In genomic region chr12:120199595-120200306, GRCh38 we compare ENCODE assay signal across 8 cellular contexts. TPM values are rescaled to one million over a fixed set of nuclear protein-coding genes. Genes with fewer than 3 reads are reported as not detected.
A peak's percentile ranks its signal among the peaks of the same experiment; 100 is the strongest.
DNase-seq lines count a peak whose midpoint lies in the region; ATAC-seq and TF ChIP-seq lines count a peak whose summit lies in the region.

No MANE protein-coding gene starts in this region.

- H3K27me3 ChIP-seq in fibroblast of lung (ENCODE audit: control insufficient read depth, insufficient read depth, low read length) (no peaks in the 10 kb centered on the region), ovary (no peaks in the 10 kb centered on the region)

- no peak for ATAC-seq in stimulated activated naive CD8-positive, alpha-beta T cell treated with anti-CD3 and anti-CD28 coated beads, Interleukin-15, Interleukin-2, amounts not matched to agents 100 U/mL and 50 U/mL, for 24 hours
- no peak for ATAC-seq in HG03108 (IDR thresholded peaks at IDR 0.05; ENCODE audit: unreplicated experiment)

- CTCF ChIA-PET in activated CD4-positive, alpha-beta memory T cell treated with anti-CD3 and anti-CD28 coated beads for 36 hours (lab: Charles Lee): interaction anchor here (3.1 to 3.3 kb wide), 2 partner anchors 65 to 81 kb away, joined by 14 to 36 read pairs; partner anchors contain the start of gene PXN

- WGBS in ovary, 3 donors: 7 to 13% (median 7%) methylated on average over 12 of the region's 12 CpGs

- H3K9me3 ChIP-seq in fibroblast of lung (ENCODE audit: control insufficient read depth, insufficient read depth, low read depth, low read length) (no peaks in the 10 kb centered on the region), ovary (no peaks in the 10 kb centered on the region)

- TF ChIP-seq EP300 in ovary (IDR thresholded peaks at IDR 0.05): no peak

- no peak overlapping the region for H2AFZ ChIP-seq in fibroblast of lung (ENCODE audit: low read length)

- H4K20me1 ChIP-seq in fibroblast of lung (ENCODE audit: control insufficient read depth, extremely low read depth, insufficient read depth, low read length): no peaks in the 10 kb centered on the region

- DNase-seq in stimulated activated naive CD8-positive, alpha-beta T cell treated with anti-CD3 and anti-CD28 coated beads, Interleukin-15, Interleukin-2, amounts not matched to agents 100 U/mL and 50 U/mL, for 24 hours: no peak
- peak; percentile 74 for DNase-seq in activated CD4-positive, alpha-beta memory T cell treated with anti-CD3 and anti-CD28 coated beads for 36 hours
- DNase-seq in fibroblast of lung (ENCODE audit: low read depth in 2 of 2): peak; percentile 90 to 98
- peak in 2 of 5 donors; percentile 41 to 68 for DNase-seq in ovary
- DNase-seq in T1000 (lab: John Stamatoyannopoulos, UW): no peak
- no peak for DNase-seq in GM13977 (ENCODE audit: low spot score)

- H3K4me3 ChIP-seq in fibroblast of lung (replicated peaks in 1 of 4; ENCODE audit: control extremely low read depth in 1 of 4, insufficient read depth in 1 of 4, low read depth in 3 of 4, low read length in 4 of 4) (peak overlapping the region; percentile 75 to 99 (median 98)), ovary (peak overlapping the region; percentile 96)

- POLR2A ChIA-PET in activated CD4-positive, alpha-beta memory T cell treated with anti-CD3 and anti-CD28 coated beads for 36 hours (lab: Charles Lee): interaction anchor here (0.6 to 10.1 kb wide), 14 partner anchors 8 to 340 kb away, joined by 3 to 208 read pairs (median 12); partner anchors contain the start of genes BICDL1, PXN, RAB35 and RNU4-1

- H3K27ac Mint-ChIP-seq in stimulated activated naive CD8-positive, alpha-beta T cell treated with anti-CD3 and anti-CD28 coated beads, Interleukin-15, Interleukin-2, amounts not matched to agents 100 ng/mL and 50 ng/mL, for 24 hours: peak overlapping the region; percentile 98
- H3K27ac Mint-ChIP-seq in activated CD4-positive, alpha-beta memory T cell treated with anti-CD3 and anti-CD28 coated beads for 36 hours: peak overlapping the region; percentile 99

- peak overlapping the region; percentile 80 for H3K4me2 ChIP-seq in fibroblast of lung (ENCODE audit: extremely low read depth, insufficient read depth, low read length)

- in situ Hi-C loops in GM13977 (cut with MboI; ENCODE audit: low pct_unique_long_range_greater_than_20kb, low sequenced_read_pairs, unreplicated experiment): no loop called here

- no peak for TF ChIP-seq POLR2A in ovary (IDR thresholded peaks at IDR 0.05)

- peak overlapping the region; percentile 98 for H3K9ac ChIP-seq in fibroblast of lung (ENCODE audit: insufficient read depth, low read length)

- TF ChIP-seq CTCF in fibroblast of lung (conservative IDR thresholded peaks at IDR 0.05 in 1 of 2, IDR thresholded peaks at IDR 0.05 in 1 of 2; ENCODE audit: low read depth in 1 of 2, low read length in 2 of 2): no peak
- no peak for TF ChIP-seq CTCF in ovary (IDR thresholded peaks at IDR 0.05)
- TF ChIP-seq CTCF in GM13977 (IDR thresholded peaks at IDR 0.05; ENCODE audit: extremely low read depth, insufficient read depth, missing control alignments): no peak

- H3K36me3 ChIP-seq in fibroblast of lung (ENCODE audit: control insufficient read depth, insufficient read depth, low read length): peaks cover 17% of the 10 kb centered on the region
- no peaks in the 10 kb centered on the region for H3K36me3 ChIP-seq in ovary

- intact Hi-C loops in activated CD4-positive, alpha-beta memory T cell treated with anti-CD3 and anti-CD28 coated beads for 36 hours (cut with micrococcal nuclease): loop anchor here (5.0 kb wide), 4 partner anchors 212 to 488 kb away; partner anchors contain the start of genes BICDL1, COX6A1 and MLEC
- intact Hi-C loops in ovary (cut with DNase I): no loop called here

- peaks cover 61% of the 10 kb centered on the region for H3K4me1 Mint-ChIP-seq in stimulated activated naive CD8-positive, alpha-beta T cell treated with anti-CD3 and anti-CD28 coated beads, Interleukin-15, Interleukin-2, amounts not matched to agents 100 ng/mL and 50 ng/mL, for 24 hours (ENCODE audit: low read depth)
- peaks cover 45% of the 10 kb centered on the region for H3K4me1 Mint-ChIP-seq in activated CD4-positive, alpha-beta memory T cell treated with anti-CD3 and anti-CD28 coated beads for 36 hours (ENCODE audit: low read depth)

- H3K27ac ChIP-seq in fibroblast of lung (ENCODE audit: insufficient read depth, low read length): peak overlapping the region; percentile 95
- H3K27ac ChIP-seq in ovary: peak overlapping the region in 1 of 2 donors; percentile 61

- H3K36me3 Mint-ChIP-seq in stimulated activated naive CD8-positive, alpha-beta T cell treated with anti-CD3 and anti-CD28 coated beads, Interleukin-15, Interleukin-2, amounts not matched to agents 100 ng/mL and 50 ng/mL, for 24 hours (ENCODE audit: low read depth): peaks cover 53% of the 10 kb centered on the region
- peaks cover 52% of the 10 kb centered on the region for H3K36me3 Mint-ChIP-seq in activated CD4-positive, alpha-beta memory T cell treated with anti-CD3 and anti-CD28 coated beads for 36 hours

- H3K4me1 ChIP-seq in fibroblast of lung (ENCODE audit: control insufficient read depth, extremely low read depth, insufficient read depth, low read length): peaks cover 20% of the 10 kb centered on the region
- peaks cover 10% of the 10 kb centered on the region for H3K4me1 ChIP-seq in ovary (ENCODE audit: insufficient read depth)

- H3K4me3 Mint-ChIP-seq in stimulated activated naive CD8-positive, alpha-beta T cell treated with anti-CD3 and anti-CD28 coated beads, Interleukin-15, Interleukin-2, amounts not matched to agents 100 ng/mL and 50 ng/mL, for 24 hours: peak overlapping the region; percentile 99
- H3K4me3 Mint-ChIP-seq in activated CD4-positive, alpha-beta memory T cell treated with anti-CD3 and anti-CD28 coated beads for 36 hours: peak overlapping the region; percentile 96

- peaks cover 40% of the 10 kb centered on the region for H3K79me2 ChIP-seq in fibroblast of lung (ENCODE audit: control insufficient read depth, insufficient read depth, low read length)

- H3K9me3 Mint-ChIP-seq in stimulated activated naive CD8-positive, alpha-beta T cell treated with anti-CD3 and anti-CD28 coated beads, Interleukin-15, Interleukin-2, amounts not matched to agents 100 ng/mL and 50 ng/mL, for 24 hours: no peaks in the 10 kb centered on the region
- no peaks in the 10 kb centered on the region for H3K9me3 Mint-ChIP-seq in activated CD4-positive, alpha-beta memory T cell treated with anti-CD3 and anti-CD28 coated beads for 36 hours

- no peaks in the 10 kb centered on the region for H3K27me3 Mint-ChIP-seq in stimulated activated naive CD8-positive, alpha-beta T cell treated with anti-CD3 and anti-CD28 coated beads, Interleukin-15, Interleukin-2, amounts not matched to agents 100 ng/mL and 50 ng/mL, for 24 hours
- no peaks in the 10 kb centered on the region for H3K27me3 Mint-ChIP-seq in activated CD4-positive, alpha-beta memory T cell treated with anti-CD3 and anti-CD28 coated beads for 36 hours

RNA-seq across cellular contexts. Expression of gene RPLP0, which starts 1.2 kb away (rescaled TPM):
- 1,000 to 10,000 TPM; 4,273 to 4,368 TPM for total RNA-seq in activated CD4-positive, alpha-beta memory T cell treated with anti-CD3 and anti-CD28 coated beads for 36 hours
- total RNA-seq in fibroblast of lung (3,063 and 3,837 TPM in 2 replicates), ovary (1,000 to 10,000 TPM; 2,634 to 4,152 (median 2,941) TPM)
- polyA plus RNA-seq in fibroblast of lung (5,137 and 6,435 TPM in 2 replicates), ovary (1,000 to 10,000 TPM; 2,860 to 5,035 TPM)
- polyA plus RNA-seq in fibroblast of lung (2012): 2,788 and 3,168 TPM in 2 replicates
- polyA minus RNA-seq in fibroblast of lung (ENCODE audit: low replicate concordance): 5,479 and 5,944 TPM in 2 replicates

RNA-seq across cellular contexts. Expression of gene GCN1, which starts 5.2 kb away (rescaled TPM):
- total RNA-seq in activated CD4-positive, alpha-beta memory T cell treated with anti-CD3 and anti-CD28 coated beads for 36 hours: 100 to 1,000 TPM; 121 TPM
- total RNA-seq in fibroblast of lung: 86.8 and 93.1 TPM in 2 replicates
- 30.8 and 45.8 TPM in 2 replicates for polyA plus RNA-seq in fibroblast of lung
- 35.6 and 52.5 TPM in 2 replicates for polyA plus RNA-seq in fibroblast of lung (2012)
- polyA minus RNA-seq in fibroblast of lung (ENCODE audit: low replicate concordance): 310 and 482 TPM in 2 replicates
- total RNA-seq in ovary: 10 to 100 TPM; 34.6 to 86.2 (median 69.8) TPM
- 10 to 100 TPM; 22.6 to 25.6 TPM for polyA plus RNA-seq in ovary

Comparison
In these comparisons a context has a peak if more than half of its experiments do, and no peak if none do; other contexts are left out.
1. DNase-seq: peak in activated CD4-positive, alpha-beta memory T cell treated with anti-CD3 and anti-CD28 coated beads for 36 hours (single experiment) and fibroblast of lung (2 of 2); none in stimulated activated naive CD8-positive, alpha-beta T cell treated with anti-CD3 and anti-CD28 coated beads, Interleukin-15, Interleukin-2, amounts not matched to agents 100 U/mL and 50 U/mL, for 24 hours (single experiment), T1000 (single experiment) and GM13977 (single experiment).